ENCODE assay signal across 14 cellular contexts in genomic region chr6:152118678-152119077, GRCh38.
"Had no signal": no experiment of that assay in that cellular context is flagged by ENCODE, and none has a peak within 500 bp of the region (broad histone marks: within the 10 kb centered on the region; RNA-seq: fewer than 3 reads in every experiment).

No MANE protein-coding gene starts in this region.

- H3K4me1 ChIP-seq: colonic mucosa, lower lobe of right lung had no signal

- ATAC-seq: activated naive CD8-positive, alpha-beta T cell treated with anti-CD3 and anti-CD28 coated beads, Interleukin-2, amount 50 U/mL, for 24 hours; lower lobe of right lung; pancreas had no signal

- H3K27ac Mint-ChIP-seq: activated naive CD8-positive, alpha-beta T cell treated with anti-CD3 and anti-CD28 coated beads, Interleukin-2, amount 50 U/mL, for 24 hours; mesothelial cell of epicardium; stimulated activated naive CD8-positive, alpha-beta T cell treated with anti-CD3 and anti-CD28 coated beads, Interleukin-15, Interleukin-2, amounts not matched to agents 100 ng/mL and 50 ng/mL, for 24 hours had no signal

- H3K4me3 Mint-ChIP-seq: activated naive CD8-positive, alpha-beta T cell treated with anti-CD3 and anti-CD28 coated beads, Interleukin-2, amount 50 U/mL, for 24 hours; mesothelial cell of epicardium; stimulated activated naive CD8-positive, alpha-beta T cell treated with anti-CD3 and anti-CD28 coated beads, Interleukin-15, Interleukin-2, amounts not matched to agents 100 ng/mL and 50 ng/mL, for 24 hours had no signal

- H3K27me3 ChIP-seq: ascending aorta, colonic mucosa, pancreas had no signal

- H3K4me3 ChIP-seq: ascending aorta, colonic mucosa, lower lobe of right lung, pancreas, thoracic aorta had no signal

- DNase-seq: activated naive CD4-positive, alpha-beta T cell treated with Interleukin-2 at 50 U/mL for 16 hours; activated naive CD8-positive, alpha-beta T cell treated with anti-CD3 and anti-CD28 coated beads, Interleukin-2, amount 50 U/mL, for 24 hours; colonic mucosa; effector CD4-positive, alpha-beta T cell; glutamatergic neuron; lower lobe of right lung; pancreas; stimulated activated CD4-positive, alpha-beta T cell treated with anti-CD3 and anti-CD28 coated beads, Interleukin-12 subunit alpha, Interleukin-12 subunit beta, amount 100 ng/mL, for 4 hours; stimulated activated CD8-positive, alpha-beta memory T cell treated with anti-CD3 and anti-CD28 coated beads, Interleukin-4, amount 100 ng/mL, for 48 hours had no signal

- H3K27me3 Mint-ChIP-seq: activated naive CD8-positive, alpha-beta T cell treated with anti-CD3 and anti-CD28 coated beads, Interleukin-2, amount 50 U/mL, for 24 hours; stimulated activated naive CD8-positive, alpha-beta T cell treated with anti-CD3 and anti-CD28 coated beads, Interleukin-15, Interleukin-2, amounts not matched to agents 100 ng/mL and 50 ng/mL, for 24 hours had no signal

- H3K27ac ChIP-seq: colonic mucosa, epithelial cell of prostate, lower lobe of right lung, pancreas, thoracic aorta had no signal

- H3K9me3 ChIP-seq: ascending aorta, colonic mucosa, lower lobe of right lung, pancreas, thoracic aorta had no signal

- H3K36me3 ChIP-seq: colonic mucosa had no signal

- H3K4me1 Mint-ChIP-seq: mesothelial cell of epicardium had no signal

- H3K9me3 Mint-ChIP-seq: mesothelial cell of epicardium had no signal
